8 cellular contexts compared by ENCODE assay signal in genomic region chr6:30062471-30063178, GRCh38. TPM values are rescaled to one million over a fixed set of nuclear protein-coding genes. Genes with fewer than 3 reads are reported as not detected.
DNase-seq lines count a peak whose midpoint lies in the region; ATAC-seq and TF ChIP-seq lines count a peak whose summit lies in the region.

No MANE protein-coding gene starts in this region.

- H3K36me3 ChIP-seq in ES-I3 (ENCODE audit: insufficient read depth, low read length), result no peaks in the 10 kb centered on the region; the same call in 1 of the 2 replicates
- no peaks in the 10 kb centered on the region for H3K36me3 ChIP-seq in colonic mucosa
- peaks cover 9% of the 10 kb centered on the region for H3K36me3 ChIP-seq in neuron (ENCODE audit: insufficient read depth, low read length)

- H3K4me3 ChIP-seq in colonic mucosa, result peak overlapping the region; percentile 66
- peak overlapping the region; percentile 75 for H3K4me3 ChIP-seq in neuron (ENCODE audit: low read length)

- H3K27ac ChIP-seq in colonic mucosa, result peak overlapping the region; percentile 83

- H3K27me3 ChIP-seq in colonic mucosa (no peaks in the 10 kb centered on the region), neuron (ENCODE audit: insufficient read depth, low read length) (no peaks in the 10 kb centered on the region)

- ATAC-seq in HG03135 (IDR thresholded peaks at IDR 0.05; ENCODE audit: unreplicated experiment), result no peak
- ATAC-seq in HG02870 (IDR thresholded peaks at IDR 0.05; ENCODE audit: unreplicated experiment), result no peak

- intact Hi-C loops in colonic mucosa (cut with DNase I), result no loop called here

- DNase-seq in NAMALWA (ENCODE audit: low spot score) (peak; percentile 31), colonic mucosa (no peak), Ammon's horn (ENCODE audit: low spot score) (no peak), 8988T (no peak)

- no peak for TF ChIP-seq CTCF in colonic mucosa (IDR thresholded peaks at IDR 0.05)

- H3K9me3 ChIP-seq in ES-I3 (ENCODE audit: control insufficient read depth, insufficient read depth, low read length), result no peaks in the 10 kb centered on the region
- H3K9me3 ChIP-seq in colonic mucosa, result no peaks in the 10 kb centered on the region
- H3K9me3 ChIP-seq in neuron (ENCODE audit: low read length), result no peaks in the 10 kb centered on the region

- no peak overlapping the region for H2AFZ ChIP-seq in neuron (ENCODE audit: low read depth, low read length)

- H3K9ac ChIP-seq in ES-I3 (ENCODE audit: low read depth, low read length) (peak overlapping the region; percentile 88; the same call in 1 of the 2 replicates), colonic mucosa (ENCODE audit: low read depth in 2 of 2, low read length in 2 of 2) (peak overlapping the region in 1 of 2 donors; percentile 94)

- H3K4me1 ChIP-seq in ES-I3 (ENCODE audit: insufficient read depth, low read length) (peaks cover 4% of the 10 kb centered on the region), colonic mucosa (peaks cover 7% of the 10 kb centered on the region), neuron (ENCODE audit: insufficient read depth, low read length) (peaks cover 34% of the 10 kb centered on the region)

RNA-seq across cellular contexts. Expression of gene POLR1H, which starts 1.6 kb away (rescaled TPM):
- 10 to 100 TPM; 33.2 to 38.4 TPM for total RNA-seq in colonic mucosa

RNA-seq across cellular contexts. Expression of gene PPP1R11, which starts 4.4 kb away (rescaled TPM):
- total RNA-seq in colonic mucosa, result 10 to 100 TPM; 77.9 to 87.1 TPM

RNA-seq across cellular contexts. Expression of gene RNF39, which starts 12.9 kb away (rescaled TPM):
- total RNA-seq in colonic mucosa, result 1 to 10 TPM in 1 of 2 donors, under 1 TPM in 1; 0.93 to 1.6 TPM

RNA-seq across cellular contexts. Expression of gene TRIM31, which starts 50.3 kb away (rescaled TPM):
- total RNA-seq in colonic mucosa, result 10 to 100 TPM; 44.4 to 51.2 TPM
